8 cellular contexts compared by ENCODE assay signal in genomic region chr5:126449751-126450271, GRCh38. TPM values are rescaled to one million over a fixed set of nuclear protein-coding genes. Genes with fewer than 3 reads are reported as not detected.
A peak's percentile ranks its signal among the peaks of the same experiment; 100 is the strongest.
DNase-seq lines count a peak whose midpoint lies in the region; ATAC-seq and TF ChIP-seq lines count a peak whose summit lies in the region.

No MANE protein-coding gene starts in this region.

- no peak overlapping the region for H2AFZ ChIP-seq in hepatocyte

- H3K79me2 ChIP-seq in hepatocyte: peaks cover 12% of the 10 kb centered on the region

- no peaks in the 10 kb centered on the region for H3K27me3 Mint-ChIP-seq in activated naive CD4-positive, alpha-beta T cell treated with anti-CD3 and anti-CD28 coated beads, Interleukin-2, amount 50 U/mL, for 24 hours

- H3K4me3 ChIP-seq in hepatocyte: no peak overlapping the region

- DNase-seq in RPMI8226 (peak; percentile 8), hepatocyte (ENCODE audit: low spot score) (no peak), epidermal melanocyte (ENCODE audit: insufficient read length, low spot score) (no peak), NCI-H187 (lab: John Stamatoyannopoulos, UW) (no peak)
- DNase-seq in stimulated activated CD4-positive, alpha-beta T cell treated with anti-CD3 and anti-CD28 coated beads, TNF-alpha, amount 100 ng/mL, for 1 hour (ENCODE audit: low read depth in 3 of 3, low spot score in 1 of 3): peak in 2 of 3 donors; percentile 11 to 17

- WGBS in hepatocyte (ENCODE audit: low lambda C conversion rate, missing lambda C conversion rate): 46% methylated on average over 8 of the region's 8 CpGs

- no peaks in the 10 kb centered on the region for H3K27me3 ChIP-seq in hepatocyte

- H3K9me2 ChIP-seq in hepatocyte (replicated peaks; ENCODE audit: insufficient read depth): no peaks in the 10 kb centered on the region

- H3K36me3 ChIP-seq in hepatocyte (replicated peaks; ENCODE audit: insufficient read depth, low read depth): no peaks in the 10 kb centered on the region

- H3K4me3 Mint-ChIP-seq in activated naive CD4-positive, alpha-beta T cell treated with anti-CD3 and anti-CD28 coated beads, Interleukin-2, amount 50 U/mL, for 24 hours: peak overlapping the region; percentile 93

- H3K27ac ChIP-seq in hepatocyte: peak overlapping the region; percentile 51

- no peak for TF ChIP-seq CTCF in hepatocyte (IDR thresholded peaks at IDR 0.05; ENCODE audit: poor library complexity)

- peak; percentile 77 for ATAC-seq in GM18499 (IDR thresholded peaks at IDR 0.05; ENCODE audit: insufficient read depth, unreplicated experiment)
- ATAC-seq in HG02642 (IDR thresholded peaks at IDR 0.05; ENCODE audit: poor library complexity, unreplicated experiment): peak; percentile 86

- peaks cover 16% of the 10 kb centered on the region for H3K4me1 ChIP-seq in hepatocyte (ENCODE audit: insufficient read depth)

- peaks cover 12% of the 10 kb centered on the region for H3K36me3 Mint-ChIP-seq in activated naive CD4-positive, alpha-beta T cell treated with anti-CD3 and anti-CD28 coated beads, Interleukin-2, amount 50 U/mL, for 24 hours

- peaks cover 84% of the 10 kb centered on the region for H3K4me1 Mint-ChIP-seq in activated naive CD4-positive, alpha-beta T cell treated with anti-CD3 and anti-CD28 coated beads, Interleukin-2, amount 50 U/mL, for 24 hours

- peak overlapping the region; percentile 28 for H3K4me2 ChIP-seq in hepatocyte

- H3K9me3 ChIP-seq in hepatocyte (ENCODE audit: low read depth): no peaks in the 10 kb centered on the region

- H3K27ac Mint-ChIP-seq in activated naive CD4-positive, alpha-beta T cell treated with anti-CD3 and anti-CD28 coated beads, Interleukin-2, amount 50 U/mL, for 24 hours: peak overlapping the region; percentile 100

- H4K20me1 ChIP-seq in hepatocyte (ENCODE audit: insufficient read depth, poor library complexity, severe bottlenecking): no peaks in the 10 kb centered on the region

- no peaks in the 10 kb centered on the region for H3K9me3 Mint-ChIP-seq in activated naive CD4-positive, alpha-beta T cell treated with anti-CD3 and anti-CD28 coated beads, Interleukin-2, amount 50 U/mL, for 24 hours

RNA-seq across cellular contexts. Expression of gene GRAMD2B, which starts 26.6 kb away (rescaled TPM):
- total RNA-seq in hepatocyte: 24.4 and 32.5 TPM in 2 replicates
- polyA plus RNA-seq in hepatocyte: 9.3 and 18.9 TPM in 2 replicates

Comparison
In these comparisons a context has a peak if more than half of its experiments do, and no peak if none do; other contexts are left out.
1. DNase-seq: peak in RPMI8226 (single experiment) and stimulated activated CD4-positive, alpha-beta T cell treated with anti-CD3 and anti-CD28 coated beads, TNF-alpha, amount 100 ng/mL, for 1 hour (2 of 3); none in hepatocyte (single experiment), epidermal melanocyte (single experiment) and NCI-H187 (0 of 2).